Comparison of ENCODE assay signal across 1 cellular context in the genomic region with DNA sequence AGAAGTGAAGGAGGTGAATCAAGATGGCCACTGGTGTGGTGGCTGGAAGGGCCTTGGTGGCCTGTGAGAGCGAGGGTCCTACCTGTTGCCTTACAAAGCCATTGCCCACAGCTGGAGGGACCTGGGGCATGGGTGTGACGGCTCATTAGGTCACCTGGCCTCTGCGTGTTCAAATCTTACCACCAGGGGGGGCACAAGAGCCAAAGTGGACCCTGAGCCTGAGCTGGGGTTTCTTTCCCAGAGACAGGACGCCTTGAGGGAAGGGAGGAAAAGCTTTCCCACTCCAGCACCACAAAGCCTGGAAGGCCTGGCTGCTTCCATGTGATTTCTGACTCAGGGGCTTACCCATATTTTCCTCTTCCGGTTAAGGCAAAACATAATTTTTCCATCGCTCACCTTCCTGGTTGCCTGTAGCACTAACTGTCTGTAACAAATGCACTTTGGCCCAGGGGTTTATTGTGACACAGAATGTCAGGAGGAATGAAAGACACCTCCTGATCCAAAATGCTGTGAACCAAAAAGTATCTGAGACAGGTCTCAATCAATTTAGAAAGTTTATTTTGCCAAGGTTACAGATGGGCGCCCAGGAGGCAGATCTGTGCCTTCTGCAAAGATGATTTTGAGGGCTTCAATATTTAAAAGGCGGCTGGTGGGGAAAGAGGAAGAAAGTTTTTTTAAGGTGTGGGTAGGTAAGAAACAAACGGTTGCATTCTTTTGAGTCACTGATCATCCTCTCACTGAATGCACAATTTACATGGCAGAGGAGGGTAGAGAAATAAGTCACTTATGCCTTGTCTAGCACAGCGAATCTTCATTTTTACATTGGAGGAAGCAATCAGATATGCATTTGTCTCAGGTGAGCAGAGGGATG.
TF ChIP-seq lines count a peak whose summit lies in the region.

No MANE protein-coding gene starts in this region.

TF ChIP-seq in HepG2, 621 proteins besides CTCF, POLR2A, EP300 and RAD21 (continued from another document and continues in another):
- TF ChIP-seq, protein P1, sequence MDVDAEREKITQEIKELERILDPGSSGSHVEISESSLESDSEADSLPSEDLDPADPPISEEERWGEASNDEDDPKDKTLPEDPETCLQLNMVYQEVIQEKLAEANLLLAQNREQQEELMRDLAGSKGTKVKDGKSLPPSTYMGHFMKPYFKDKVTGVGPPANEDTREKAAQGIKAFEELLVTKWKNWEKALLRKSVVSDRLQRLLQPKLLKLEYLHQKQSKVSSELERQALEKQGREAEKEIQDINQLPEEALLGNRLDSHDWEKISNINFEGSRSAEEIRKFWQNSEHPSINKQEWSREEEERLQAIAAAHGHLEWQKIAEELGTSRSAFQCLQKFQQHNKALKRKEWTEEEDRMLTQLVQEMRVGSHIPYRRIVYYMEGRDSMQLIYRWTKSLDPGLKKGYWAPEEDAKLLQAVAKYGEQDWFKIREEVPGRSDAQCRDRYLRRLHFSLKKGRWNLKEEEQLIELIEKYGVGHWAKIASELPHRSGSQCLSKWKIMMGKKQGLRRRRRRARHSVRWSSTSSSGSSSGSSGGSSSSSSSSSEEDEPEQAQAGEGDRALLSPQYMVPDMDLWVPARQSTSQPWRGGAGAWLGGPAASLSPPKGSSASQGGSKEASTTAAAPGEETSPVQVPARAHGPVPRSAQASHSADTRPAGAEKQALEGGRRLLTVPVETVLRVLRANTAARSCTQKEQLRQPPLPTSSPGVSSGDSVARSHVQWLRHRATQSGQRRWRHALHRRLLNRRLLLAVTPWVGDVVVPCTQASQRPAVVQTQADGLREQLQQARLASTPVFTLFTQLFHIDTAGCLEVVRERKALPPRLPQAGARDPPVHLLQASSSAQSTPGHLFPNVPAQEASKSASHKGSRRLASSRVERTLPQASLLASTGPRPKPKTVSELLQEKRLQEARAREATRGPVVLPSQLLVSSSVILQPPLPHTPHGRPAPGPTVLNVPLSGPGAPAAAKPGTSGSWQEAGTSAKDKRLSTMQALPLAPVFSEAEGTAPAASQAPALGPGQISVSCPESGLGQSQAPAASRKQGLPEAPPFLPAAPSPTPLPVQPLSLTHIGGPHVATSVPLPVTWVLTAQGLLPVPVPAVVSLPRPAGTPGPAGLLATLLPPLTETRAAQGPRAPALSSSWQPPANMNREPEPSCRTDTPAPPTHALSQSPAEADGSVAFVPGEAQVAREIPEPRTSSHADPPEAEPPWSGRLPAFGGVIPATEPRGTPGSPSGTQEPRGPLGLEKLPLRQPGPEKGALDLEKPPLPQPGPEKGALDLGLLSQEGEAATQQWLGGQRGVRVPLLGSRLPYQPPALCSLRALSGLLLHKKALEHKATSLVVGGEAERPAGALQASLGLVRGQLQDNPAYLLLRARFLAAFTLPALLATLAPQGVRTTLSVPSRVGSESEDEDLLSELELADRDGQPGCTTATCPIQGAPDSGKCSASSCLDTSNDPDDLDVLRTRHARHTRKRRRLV (CRISPR knock-in tag; IDR thresholded peaks at IDR 0.05), result no peak
- TF ChIP-seq ZNF431 (CRISPR knock-in tag; IDR thresholded peaks at IDR 0.05; ENCODE audit: borderline replicate concordance, low read depth) (no peak), TOPORS (CRISPR knock-in tag; IDR thresholded peaks at IDR 0.05) (no peak), MIER2 (CRISPR knock-in tag; IDR thresholded peaks at IDR 0.05) (no peak), ATM (IDR thresholded peaks at IDR 0.05; ENCODE audit: borderline replicate concordance) (no peak), ZNF589 (CRISPR knock-in tag; conservative IDR thresholded peaks at IDR 0.05) (no peak), ZNF251 (CRISPR knock-in tag; IDR thresholded peaks at IDR 0.05) (no peak), ZFP36L2 (CRISPR knock-in tag; IDR thresholded peaks at IDR 0.05) (no peak), NFE2L2 (IDR thresholded peaks at IDR 0.05; ENCODE audit: low read length) (no peak), CSRNP1 (CRISPR knock-in tag; IDR thresholded peaks at IDR 0.05) (no peak), JUNB (CRISPR knock-in tag; IDR thresholded peaks at IDR 0.05; ENCODE audit: borderline replicate concordance) (no peak), ZBTB7A (CRISPR knock-in tag; IDR thresholded peaks at IDR 0.05) (no peak), ZNF282 (IDR thresholded peaks at IDR 0.05; ENCODE audit: partially characterized antibody) (no peak), TBX2 (CRISPR knock-in tag; IDR thresholded peaks at IDR 0.05; ENCODE audit: borderline replicate concordance) (peak; percentile 55; the same call in 1 of the 2 replicates), DNMT1 (CRISPR knock-in tag; IDR thresholded peaks at IDR 0.05) (no peak), ELF1 (CRISPR knock-in tag; IDR thresholded peaks at IDR 0.05) (peak; percentile 42; the same call in 1 of the 2 replicates), SP140L (CRISPR knock-in tag; IDR thresholded peaks at IDR 0.05; ENCODE audit: borderline replicate concordance) (no peak), ZC3H13 (CRISPR knock-in tag; IDR thresholded peaks at IDR 0.05) (no peak), KDM1A (CRISPR knock-in tag; IDR thresholded peaks at IDR 0.05) (no peak), ZNF564 (CRISPR knock-in tag; IDR thresholded peaks at IDR 0.05) (no peak), KAT7 (CRISPR knock-in tag; IDR thresholded peaks at IDR 0.05; ENCODE audit: borderline replicate concordance) (no peak), ZNF839 (CRISPR knock-in tag; IDR thresholded peaks at IDR 0.05; ENCODE audit: borderline replicate concordance) (no peak), FOXK2 (IDR thresholded peaks at IDR 0.05) (no peak), SOX6 (IDR thresholded peaks at IDR 0.05) (no peak), SOX6 (CRISPR knock-in tag; IDR thresholded peaks at IDR 0.05) (no peak), CBX1 (IDR thresholded peaks at IDR 0.05; ENCODE audit: low read depth) (no peak), SNAPC2 (CRISPR knock-in tag; IDR thresholded peaks at IDR 0.05) (no peak), MYC (CRISPR knock-in tag; IDR thresholded peaks at IDR 0.05; ENCODE audit: borderline replicate concordance) (peak; percentile 54; the same call in 1 of the 2 replicates), CEBPB (IDR thresholded peaks at IDR 0.05; ENCODE audit: borderline replicate concordance, low read depth, low read length) (peak; percentile 40; the same call in 1 of the 2 replicates), MXD4 (CRISPR knock-in tag; IDR thresholded peaks at IDR 0.05) (no peak), ATF2 (CRISPR knock-in tag; IDR thresholded peaks at IDR 0.05) (no peak), HNRNPL (IDR thresholded peaks at IDR 0.05; ENCODE audit: low read depth, low read length) (no peak), ZNF816 (CRISPR knock-in tag; IDR thresholded peaks at IDR 0.05; ENCODE audit: borderline replicate concordance) (no peak), ZNF567 (CRISPR knock-in tag; IDR thresholded peaks at IDR 0.05; ENCODE audit: borderline replicate concordance) (no peak), ZNF546 (CRISPR knock-in tag; conservative IDR thresholded peaks at IDR 0.05) (no peak), GPN1 (CRISPR knock-in tag; IDR thresholded peaks at IDR 0.05; ENCODE audit: borderline replicate concordance) (no peak), CCDC6 (CRISPR knock-in tag; IDR thresholded peaks at IDR 0.05) (no peak)
- TF ChIP-seq, protein P2, sequence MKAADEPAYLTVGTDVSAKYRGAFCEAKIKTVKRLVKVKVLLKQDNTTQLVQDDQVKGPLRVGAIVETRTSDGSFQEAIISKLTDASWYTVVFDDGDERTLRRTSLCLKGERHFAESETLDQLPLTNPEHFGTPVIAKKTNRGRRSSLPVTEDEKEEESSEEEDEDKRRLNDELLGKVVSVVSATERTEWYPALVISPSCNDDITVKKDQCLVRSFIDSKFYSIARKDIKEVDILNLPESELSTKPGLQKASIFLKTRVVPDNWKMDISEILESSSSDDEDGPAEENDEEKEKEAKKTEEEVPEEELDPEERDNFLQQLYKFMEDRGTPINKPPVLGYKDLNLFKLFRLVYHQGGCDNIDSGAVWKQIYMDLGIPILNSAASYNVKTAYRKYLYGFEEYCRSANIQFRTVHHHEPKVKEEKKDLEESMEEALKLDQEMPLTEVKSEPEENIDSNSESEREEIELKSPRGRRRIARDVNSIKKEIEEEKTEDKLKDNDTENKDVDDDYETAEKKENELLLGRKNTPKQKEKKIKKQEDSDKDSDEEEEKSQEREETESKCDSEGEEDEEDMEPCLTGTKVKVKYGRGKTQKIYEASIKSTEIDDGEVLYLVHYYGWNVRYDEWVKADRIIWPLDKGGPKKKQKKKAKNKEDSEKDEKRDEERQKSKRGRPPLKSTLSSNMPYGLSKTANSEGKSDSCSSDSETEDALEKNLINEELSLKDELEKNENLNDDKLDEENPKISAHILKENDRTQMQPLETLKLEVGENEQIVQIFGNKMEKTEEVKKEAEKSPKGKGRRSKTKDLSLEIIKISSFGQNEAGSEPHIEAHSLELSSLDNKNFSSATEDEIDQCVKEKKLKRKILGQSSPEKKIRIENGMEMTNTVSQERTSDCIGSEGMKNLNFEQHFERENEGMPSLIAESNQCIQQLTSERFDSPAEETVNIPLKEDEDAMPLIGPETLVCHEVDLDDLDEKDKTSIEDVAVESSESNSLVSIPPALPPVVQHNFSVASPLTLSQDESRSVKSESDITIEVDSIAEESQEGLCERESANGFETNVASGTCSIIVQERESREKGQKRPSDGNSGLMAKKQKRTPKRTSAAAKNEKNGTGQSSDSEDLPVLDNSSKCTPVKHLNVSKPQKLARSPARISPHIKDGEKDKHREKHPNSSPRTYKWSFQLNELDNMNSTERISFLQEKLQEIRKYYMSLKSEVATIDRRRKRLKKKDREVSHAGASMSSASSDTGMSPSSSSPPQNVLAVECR (CRISPR knock-in tag; IDR thresholded peaks at IDR 0.05; ENCODE audit: borderline replicate concordance), result no peak; the same call in 1 of the 2 replicates
- TF ChIP-seq, protein P3, sequence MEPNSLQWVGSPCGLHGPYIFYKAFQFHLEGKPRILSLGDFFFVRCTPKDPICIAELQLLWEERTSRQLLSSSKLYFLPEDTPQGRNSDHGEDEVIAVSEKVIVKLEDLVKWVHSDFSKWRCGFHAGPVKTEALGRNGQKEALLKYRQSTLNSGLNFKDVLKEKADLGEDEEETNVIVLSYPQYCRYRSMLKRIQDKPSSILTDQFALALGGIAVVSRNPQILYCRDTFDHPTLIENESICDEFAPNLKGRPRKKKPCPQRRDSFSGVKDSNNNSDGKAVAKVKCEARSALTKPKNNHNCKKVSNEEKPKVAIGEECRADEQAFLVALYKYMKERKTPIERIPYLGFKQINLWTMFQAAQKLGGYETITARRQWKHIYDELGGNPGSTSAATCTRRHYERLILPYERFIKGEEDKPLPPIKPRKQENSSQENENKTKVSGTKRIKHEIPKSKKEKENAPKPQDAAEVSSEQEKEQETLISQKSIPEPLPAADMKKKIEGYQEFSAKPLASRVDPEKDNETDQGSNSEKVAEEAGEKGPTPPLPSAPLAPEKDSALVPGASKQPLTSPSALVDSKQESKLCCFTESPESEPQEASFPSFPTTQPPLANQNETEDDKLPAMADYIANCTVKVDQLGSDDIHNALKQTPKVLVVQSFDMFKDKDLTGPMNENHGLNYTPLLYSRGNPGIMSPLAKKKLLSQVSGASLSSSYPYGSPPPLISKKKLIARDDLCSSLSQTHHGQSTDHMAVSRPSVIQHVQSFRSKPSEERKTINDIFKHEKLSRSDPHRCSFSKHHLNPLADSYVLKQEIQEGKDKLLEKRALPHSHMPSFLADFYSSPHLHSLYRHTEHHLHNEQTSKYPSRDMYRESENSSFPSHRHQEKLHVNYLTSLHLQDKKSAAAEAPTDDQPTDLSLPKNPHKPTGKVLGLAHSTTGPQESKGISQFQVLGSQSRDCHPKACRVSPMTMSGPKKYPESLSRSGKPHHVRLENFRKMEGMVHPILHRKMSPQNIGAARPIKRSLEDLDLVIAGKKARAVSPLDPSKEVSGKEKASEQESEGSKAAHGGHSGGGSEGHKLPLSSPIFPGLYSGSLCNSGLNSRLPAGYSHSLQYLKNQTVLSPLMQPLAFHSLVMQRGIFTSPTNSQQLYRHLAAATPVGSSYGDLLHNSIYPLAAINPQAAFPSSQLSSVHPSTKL (CRISPR knock-in tag; IDR thresholded peaks at IDR 0.05), result 0 out of 2 replicates have a peak, but pooled peaks have one; percentile 36
- TF ChIP-seq, protein P4, sequence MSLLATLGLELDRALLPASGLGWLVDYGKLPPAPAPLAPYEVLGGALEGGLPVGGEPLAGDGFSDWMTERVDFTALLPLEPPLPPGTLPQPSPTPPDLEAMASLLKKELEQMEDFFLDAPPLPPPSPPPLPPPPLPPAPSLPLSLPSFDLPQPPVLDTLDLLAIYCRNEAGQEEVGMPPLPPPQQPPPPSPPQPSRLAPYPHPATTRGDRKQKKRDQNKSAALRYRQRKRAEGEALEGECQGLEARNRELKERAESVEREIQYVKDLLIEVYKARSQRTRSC (CRISPR knock-in tag; IDR thresholded peaks at IDR 0.05; ENCODE audit: low read depth), result no peak
- TF ChIP-seq, protein P5, sequence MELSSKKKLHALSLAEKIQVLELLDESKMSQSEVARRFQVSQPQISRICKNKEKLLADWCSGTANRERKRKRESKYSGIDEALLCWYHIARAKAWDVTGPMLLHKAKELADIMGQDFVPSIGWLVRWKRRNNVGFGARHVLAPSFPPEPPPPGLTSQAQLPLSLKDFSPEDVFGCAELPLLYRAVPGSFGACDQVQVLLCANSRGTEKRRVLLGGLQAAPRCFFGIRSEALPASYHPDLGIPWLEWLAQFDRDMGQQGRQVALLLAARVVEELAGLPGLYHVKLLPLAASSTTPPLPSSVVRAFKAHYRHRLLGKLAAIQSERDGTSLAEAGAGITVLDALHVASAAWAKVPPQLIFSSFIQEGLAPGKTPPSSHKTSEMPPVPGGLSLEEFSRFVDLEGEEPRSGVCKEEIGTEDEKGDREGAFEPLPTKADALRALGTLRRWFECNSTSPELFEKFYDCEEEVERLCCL (CRISPR knock-in tag; IDR thresholded peaks at IDR 0.05; ENCODE audit: borderline replicate concordance), result no peak
- TF ChIP-seq, protein P6, sequence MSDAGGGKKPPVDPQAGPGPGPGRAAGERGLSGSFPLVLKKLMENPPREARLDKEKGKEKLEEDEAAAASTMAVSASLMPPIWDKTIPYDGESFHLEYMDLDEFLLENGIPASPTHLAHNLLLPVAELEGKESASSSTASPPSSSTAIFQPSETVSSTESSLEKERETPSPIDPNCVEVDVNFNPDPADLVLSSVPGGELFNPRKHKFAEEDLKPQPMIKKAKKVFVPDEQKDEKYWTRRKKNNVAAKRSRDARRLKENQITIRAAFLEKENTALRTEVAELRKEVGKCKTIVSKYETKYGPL (CRISPR knock-in tag; IDR thresholded peaks at IDR 0.05), result no peak
